In genomic region chr10:72709041-72709440, GRCh38 we compare ENCODE assay signal across 15 cellular contexts. TPM values are rescaled to one million over a fixed set of nuclear protein-coding genes. Genes with fewer than 3 reads are reported as not detected.
DNase-seq lines count a peak whose midpoint lies in the region; ATAC-seq and TF ChIP-seq lines count a peak whose summit lies in the region.
"Had no signal": no experiment of that assay in that cellular context is flagged by ENCODE, and none has a peak within 500 bp of the region (broad histone marks: within the 10 kb centered on the region; RNA-seq: fewer than 3 reads in every experiment).

No MANE protein-coding gene starts in this region.

- no peaks in the 10 kb centered on the region for H3K9me3 ChIP-seq in ascending aorta
- H3K9me3 ChIP-seq in right cardiac atrium (ENCODE audit: control insufficient read depth, low read length) = no peaks in the 10 kb centered on the region
- H3K9me3 ChIP-seq in tibial nerve = no peaks in the 10 kb centered on the region
- H3K9me3 ChIP-seq: gastroesophageal sphincter had no signal

- no peak for TF ChIP-seq POLR2A in tibial nerve (IDR thresholded peaks at IDR 0.05)

- 9% methylated on average over 1 of the region's 1 CpG for WGBS in right cardiac atrium
- 3 to 25% methylated on average over 1 of the region's 1 CpG for WGBS in tibial nerve, 2 donors

- peak overlapping the region; percentile 74 to 86 for H3K27ac ChIP-seq in ascending aorta
- H3K27ac ChIP-seq in right cardiac atrium (ENCODE audit: low read length) = no peak overlapping the region
- H3K27ac ChIP-seq in tibial nerve = peak overlapping the region in 2 of 4 donors; percentile 15 to 25
- H3K27ac ChIP-seq: PC-9, WERI-Rb-1 had no signal

- no peak for TF ChIP-seq EP300 in tibial nerve (IDR thresholded peaks at IDR 0.05)

- H3K36me3 ChIP-seq in ascending aorta = no peaks in the 10 kb centered on the region
- H3K36me3 ChIP-seq in tibial nerve = no peaks in the 10 kb centered on the region
- H3K36me3 ChIP-seq: gastroesophageal sphincter, WERI-Rb-1 had no signal

- DNase-seq in G401 (ENCODE audit: low spot score) (peak; percentile 45), ascending aorta (ENCODE audit: low spot score in 2 of 2) (no peak), right cardiac atrium (peak in 1 of 3 donors; percentile 62), pulmonary artery endothelial cell (ENCODE audit: low read depth, low spot score) (peak; percentile 74), SHP77 (lab: John Stamatoyannopoulos, UW) (no peak), tibial nerve (ENCODE audit: low spot score in 2 of 2) (no peak), GOT3 (lab: John Stamatoyannopoulos, UW) (no peak)
- DNase-seq: activated CD8-positive, alpha-beta T cell treated with anti-CD3 and anti-CD28 coated beads, Interleukin-2, amount 10 ng/mL, durations not matched to agents 7 days and 5 days; Calu3; effector CD4-positive, alpha-beta T cell; PC-9; stimulated activated CD4-positive, alpha-beta T cell treated with anti-CD3 and anti-CD28 coated beads, Interleukin-2, amount 100 ng/mL, for 24 hours; WERI-Rb-1 had no signal

- no peak for TF ChIP-seq CTCF in ascending aorta (IDR thresholded peaks at IDR 0.05)
- no peak for TF ChIP-seq CTCF in tibial nerve (IDR thresholded peaks at IDR 0.05)

- in situ Hi-C loops in G401 (cut with HindIII; ENCODE audit: low sequenced_read_pairs) = no loop called here

- H3K4me1 ChIP-seq in ascending aorta (peaks cover 6 to 40% of the 10 kb centered on the region in 2 donors), right cardiac atrium (ENCODE audit: control insufficient read depth, insufficient read depth, low read length) (peaks cover 4% of the 10 kb centered on the region), tibial nerve (peaks cover 0 to 41% (median 8%) of the 10 kb centered on the region in 4 donors)

- H3K4me3 ChIP-seq in ascending aorta (peak overlapping the region in 1 of 2 donors; percentile 41), right cardiac atrium (ENCODE audit: low read length) (no peak overlapping the region), tibial nerve (no peak overlapping the region)
- H3K4me3 ChIP-seq: PC-9 had no signal

- peak; percentile 60 to 69 for ATAC-seq in right cardiac atrium
- ATAC-seq in HG03175 (IDR thresholded peaks at IDR 0.05; ENCODE audit: unreplicated experiment) = no peak
- ATAC-seq: activated CD8-positive, alpha-beta T cell treated with anti-CD3 and anti-CD28 coated beads, Interleukin-2, amount 10 ng/mL, durations not matched to agents 7 days and 5 days; gastroesophageal sphincter had no signal

- intact Hi-C loops in ascending aorta (cut with DNase I) (no loop called here), right cardiac atrium (cut with DNase I) (no loop called here)

- H3K27me3 ChIP-seq in ascending aorta = no peaks in the 10 kb centered on the region
- H3K27me3 ChIP-seq in right cardiac atrium (ENCODE audit: control insufficient read depth, insufficient read depth) = no peaks in the 10 kb centered on the region
- no peaks in the 10 kb centered on the region for H3K27me3 ChIP-seq in tibial nerve
- H3K27me3 ChIP-seq: gastroesophageal sphincter had no signal

RNA-seq across cellular contexts. Expression of gene MCU, which starts 17.1 kb away (rescaled TPM):
- 25.8 and 41.6 TPM in 2 replicates for total RNA-seq in G401 (2014; rRNA removed; shearing (Covaris generic))
- total RNA-seq in ascending aorta = 22.0 TPM
- total RNA-seq in right cardiac atrium = 10 to 100 TPM; 17.7 to 22.1 (median 18.8) TPM
- polyA plus RNA-seq in right cardiac atrium = 14.2 TPM
- 22.4 and 29.9 TPM in 2 replicates for total RNA-seq in pulmonary artery endothelial cell
- total RNA-seq in tibial nerve = 10 to 100 TPM in 3 of 4 donors, 1 to 10 TPM in 1; 6.7 to 16.4 (median 14.2) TPM

Comparison
In these comparisons a context has a peak if more than half of its experiments do, and no peak if none do; other contexts are left out.
1. DNase-seq: peak in G401 (single experiment) and pulmonary artery endothelial cell (single experiment); none in ascending aorta (0 of 2), SHP77 (0 of 2), tibial nerve (0 of 2) and GOT3 (single experiment).